Comparison of ENCODE assay signal across 1 cellular context in the genomic region with DNA sequence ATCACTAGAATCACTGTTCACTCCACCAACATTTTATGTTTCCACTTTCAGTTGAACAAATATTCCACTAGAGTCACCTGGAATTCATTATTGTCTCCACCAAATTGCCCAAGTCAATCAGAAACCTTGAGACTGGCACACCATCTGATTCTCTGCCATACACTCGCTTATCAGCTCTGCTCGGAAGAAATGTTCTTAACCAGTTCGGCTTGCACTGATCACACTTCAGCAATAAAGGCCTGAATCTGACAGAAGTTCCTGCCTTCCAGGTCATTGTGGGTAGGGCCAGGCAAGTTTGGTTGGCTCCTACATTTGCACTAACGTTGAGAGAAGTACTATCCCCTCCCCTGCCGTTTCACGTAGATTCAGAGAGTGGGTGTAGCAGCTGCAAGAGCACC.
TF ChIP-seq lines count a peak whose summit lies in the region.

No MANE protein-coding gene starts in this region.

TF ChIP-seq in K562, 482 proteins besides CTCF, POLR2A, EP300 and RAD21 (continued from another document):
- TF ChIP-seq, protein P1, sequence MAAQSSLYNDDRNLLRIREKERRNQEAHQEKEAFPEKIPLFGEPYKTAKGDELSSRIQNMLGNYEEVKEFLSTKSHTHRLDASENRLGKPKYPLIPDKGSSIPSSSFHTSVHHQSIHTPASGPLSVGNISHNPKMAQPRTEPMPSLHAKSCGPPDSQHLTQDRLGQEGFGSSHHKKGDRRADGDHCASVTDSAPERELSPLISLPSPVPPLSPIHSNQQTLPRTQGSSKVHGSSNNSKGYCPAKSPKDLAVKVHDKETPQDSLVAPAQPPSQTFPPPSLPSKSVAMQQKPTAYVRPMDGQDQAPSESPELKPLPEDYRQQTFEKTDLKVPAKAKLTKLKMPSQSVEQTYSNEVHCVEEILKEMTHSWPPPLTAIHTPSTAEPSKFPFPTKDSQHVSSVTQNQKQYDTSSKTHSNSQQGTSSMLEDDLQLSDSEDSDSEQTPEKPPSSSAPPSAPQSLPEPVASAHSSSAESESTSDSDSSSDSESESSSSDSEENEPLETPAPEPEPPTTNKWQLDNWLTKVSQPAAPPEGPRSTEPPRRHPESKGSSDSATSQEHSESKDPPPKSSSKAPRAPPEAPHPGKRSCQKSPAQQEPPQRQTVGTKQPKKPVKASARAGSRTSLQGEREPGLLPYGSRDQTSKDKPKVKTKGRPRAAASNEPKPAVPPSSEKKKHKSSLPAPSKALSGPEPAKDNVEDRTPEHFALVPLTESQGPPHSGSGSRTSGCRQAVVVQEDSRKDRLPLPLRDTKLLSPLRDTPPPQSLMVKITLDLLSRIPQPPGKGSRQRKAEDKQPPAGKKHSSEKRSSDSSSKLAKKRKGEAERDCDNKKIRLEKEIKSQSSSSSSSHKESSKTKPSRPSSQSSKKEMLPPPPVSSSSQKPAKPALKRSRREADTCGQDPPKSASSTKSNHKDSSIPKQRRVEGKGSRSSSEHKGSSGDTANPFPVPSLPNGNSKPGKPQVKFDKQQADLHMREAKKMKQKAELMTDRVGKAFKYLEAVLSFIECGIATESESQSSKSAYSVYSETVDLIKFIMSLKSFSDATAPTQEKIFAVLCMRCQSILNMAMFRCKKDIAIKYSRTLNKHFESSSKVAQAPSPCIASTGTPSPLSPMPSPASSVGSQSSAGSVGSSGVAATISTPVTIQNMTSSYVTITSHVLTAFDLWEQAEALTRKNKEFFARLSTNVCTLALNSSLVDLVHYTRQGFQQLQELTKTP (IDR thresholded peaks at IDR 0.05; ENCODE audit: low read depth in 1 of 2, partially characterized antibody in 2 of 2), result no peak
- TF ChIP-seq, protein P2, sequence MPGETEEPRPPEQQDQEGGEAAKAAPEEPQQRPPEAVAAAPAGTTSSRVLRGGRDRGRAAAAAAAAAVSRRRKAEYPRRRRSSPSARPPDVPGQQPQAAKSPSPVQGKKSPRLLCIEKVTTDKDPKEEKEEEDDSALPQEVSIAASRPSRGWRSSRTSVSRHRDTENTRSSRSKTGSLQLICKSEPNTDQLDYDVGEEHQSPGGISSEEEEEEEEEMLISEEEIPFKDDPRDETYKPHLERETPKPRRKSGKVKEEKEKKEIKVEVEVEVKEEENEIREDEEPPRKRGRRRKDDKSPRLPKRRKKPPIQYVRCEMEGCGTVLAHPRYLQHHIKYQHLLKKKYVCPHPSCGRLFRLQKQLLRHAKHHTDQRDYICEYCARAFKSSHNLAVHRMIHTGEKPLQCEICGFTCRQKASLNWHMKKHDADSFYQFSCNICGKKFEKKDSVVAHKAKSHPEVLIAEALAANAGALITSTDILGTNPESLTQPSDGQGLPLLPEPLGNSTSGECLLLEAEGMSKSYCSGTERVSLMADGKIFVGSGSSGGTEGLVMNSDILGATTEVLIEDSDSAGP (CRISPR knock-in tag; IDR thresholded peaks at IDR 0.05), result peak; percentile 59; the same call in 1 of the 2 replicates
- TF ChIP-seq, protein P3, sequence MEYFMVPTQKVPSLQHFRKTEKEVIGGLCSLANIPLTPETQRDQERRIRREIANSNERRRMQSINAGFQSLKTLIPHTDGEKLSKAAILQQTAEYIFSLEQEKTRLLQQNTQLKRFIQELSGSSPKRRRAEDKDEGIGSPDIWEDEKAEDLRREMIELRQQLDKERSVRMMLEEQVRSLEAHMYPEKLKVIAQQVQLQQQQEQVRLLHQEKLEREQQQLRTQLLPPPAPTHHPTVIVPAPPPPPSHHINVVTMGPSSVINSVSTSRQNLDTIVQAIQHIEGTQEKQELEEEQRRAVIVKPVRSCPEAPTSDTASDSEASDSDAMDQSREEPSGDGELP (CRISPR knock-in tag; IDR thresholded peaks at IDR 0.05; ENCODE audit: borderline replicate concordance), result no peak
- TF ChIP-seq ILF3 (IDR thresholded peaks at IDR 0.05; ENCODE audit: borderline replicate concordance), result no peak
